Comparison of ENCODE assay signal across 21 cellular contexts in genomic region chr7:12054830-12055229, GRCh38.
DNase-seq lines count a peak whose midpoint lies in the region; ATAC-seq and TF ChIP-seq lines count a peak whose summit lies in the region.
"Had no signal": no experiment of that assay in that cellular context is flagged by ENCODE, and none has a peak within 500 bp of the region (broad histone marks: within the 10 kb centered on the region; RNA-seq: fewer than 3 reads in every experiment).

No MANE protein-coding gene starts in this region.

- intact Hi-C loops in PC-3 (cut with micrococcal nuclease), result no loop called here
- intact Hi-C loops in activated T-helper 2 cell treated with anti-CD3 and anti-CD28 coated beads, Interferon-gamma antibody, Interleukin-2, Interleukin-4, amounts not matched to agents 10 μg/mL and 5 μg/mL and 100 μg/mL, durations not matched to agents 14 hours and 24 hours and 36 hours (cut with micrococcal nuclease), result no loop called here

- no peak overlapping the region for H3K4me3 ChIP-seq in PC-3 (ENCODE audit: low read length)
- H3K4me3 ChIP-seq: A549, GM12878, GM23248 had no signal

- no peak overlapping the region for H3K9ac ChIP-seq in PC-3 (ENCODE audit: low read length)
- H3K9ac ChIP-seq: GM23248 had no signal

- H3K79me2 ChIP-seq in PC-3 (ENCODE audit: low read length), result no peaks in the 10 kb centered on the region

- no peak overlapping the region for H2AFZ ChIP-seq in PC-3 (ENCODE audit: low read length)
- H2AFZ ChIP-seq: GM23248 had no signal

- peaks cover 13% of the 10 kb centered on the region for H3K9me3 Mint-ChIP-seq in activated T-helper 2 cell treated with anti-CD3 and anti-CD28 coated beads, Interferon-gamma antibody, Interleukin-2, Interleukin-4, amounts not matched to agents 10 μg/mL and 5 μg/mL and 100 μg/mL, durations not matched to agents 14 hours and 24 hours and 36 hours

- H4K20me1 ChIP-seq in PC-3 (ENCODE audit: low read length), result no peaks in the 10 kb centered on the region

- no peak overlapping the region for H3K27ac Mint-ChIP-seq in activated T-helper 2 cell treated with anti-CD3 and anti-CD28 coated beads, Interferon-gamma antibody, Interleukin-2, Interleukin-4, amounts not matched to agents 10 μg/mL and 5 μg/mL and 100 μg/mL, durations not matched to agents 14 hours and 24 hours and 36 hours
- H3K27ac Mint-ChIP-seq: CD4-positive, alpha-beta memory T cell had no signal

- H3K4me1 Mint-ChIP-seq in activated T-helper 2 cell treated with anti-CD3 and anti-CD28 coated beads, Interferon-gamma antibody, Interleukin-2, Interleukin-4, amounts not matched to agents 10 μg/mL and 5 μg/mL and 100 μg/mL, durations not matched to agents 14 hours and 24 hours and 36 hours (ENCODE audit: low read depth), result no peaks in the 10 kb centered on the region
- H3K4me1 Mint-ChIP-seq: CD4-positive, alpha-beta memory T cell had no signal

- H3K9me2 ChIP-seq in PC-3 (replicated peaks; ENCODE audit: low read length), result no peaks in the 10 kb centered on the region

- H3K27ac ChIP-seq in PC-3 (ENCODE audit: low read length) (peak overlapping the region; percentile 31; the same call in 1 of the 2 replicates), epithelial cell of prostate (peak overlapping the region; percentile 55)
- H3K27ac ChIP-seq: GM23248 had no signal

- ATAC-seq in PC-3, result peak; percentile 59
- ATAC-seq: A549, GM12878, HCT116 had no signal

- CTCF ChIA-PET in PC-3 (lab: Charles Lee), result interaction anchor here (1.1 kb wide), 1 partner anchor 682 kb away, joined by 8 read pairs; no protein-coding TSS in a partner anchor

- no peak overlapping the region for H3K4me3 Mint-ChIP-seq in activated T-helper 2 cell treated with anti-CD3 and anti-CD28 coated beads, Interferon-gamma antibody, Interleukin-2, Interleukin-4, amounts not matched to agents 10 μg/mL and 5 μg/mL and 100 μg/mL, durations not matched to agents 14 hours and 24 hours and 36 hours (ENCODE audit: low read depth)
- H3K4me3 Mint-ChIP-seq: CD4-positive, alpha-beta memory T cell had no signal

- H3K9me3 ChIP-seq in PC-3 (ENCODE audit: low read length), result peaks cover 9% of the 10 kb centered on the region

- DNase-seq in HCEC 1CT, result peak; percentile 52
- peak; percentile 17 for DNase-seq in PC-3
- DNase-seq in epithelial cell of prostate (ENCODE audit: low read depth, low spot score), result no peak
- DNase-seq in dedifferentiated amniotic fluid mesenchymal stem cell (ENCODE audit: extremely low spot score), result no peak
- no peak for DNase-seq in activated T-helper 2 cell treated with anti-CD3 and anti-CD28 coated beads, Interferon-gamma antibody, Interleukin-2, Interleukin-4, amounts not matched to agents 10 μg/mL and 5 μg/mL and 100 μg/mL, durations not matched to agents 14 hours and 24 hours and 36 hours (ENCODE audit: low spot score)
- DNase-seq in AG20443 (ENCODE audit: low spot score), result no peak
- no peak for DNase-seq in DMS53 treated with DMSO at 0.1 percent for 48 hours (lab: John Stamatoyannopoulos, UW; ENCODE audit: unreplicated experiment)
- DNase-seq: 8988T; ACHN; C1 segment of cervical spinal cord; Calu3; CD4-positive, alpha-beta memory T cell; COR-L47; DMS53; DND-41; GDM1; GM23248; H7 had no signal

- BruUV-seq in PC-3 (replicated peaks; lab: Mats Ljungman, UMichigan), result no TSS peak

- H3K36me3 ChIP-seq in PC-3 (ENCODE audit: low read depth, low read length), result peaks cover 7% of the 10 kb centered on the region; the same call in 1 of the 2 replicates

- H3K27me3 Mint-ChIP-seq in activated T-helper 2 cell treated with anti-CD3 and anti-CD28 coated beads, Interferon-gamma antibody, Interleukin-2, Interleukin-4, amounts not matched to agents 10 μg/mL and 5 μg/mL and 100 μg/mL, durations not matched to agents 14 hours and 24 hours and 36 hours (ENCODE audit: low read depth), result no peaks in the 10 kb centered on the region

- TF ChIP-seq CTCF in PC-3 (conservative IDR thresholded peaks at IDR 0.05; ENCODE audit: low read depth, low read length), result no peak

- H3K4me2 ChIP-seq in PC-3 (ENCODE audit: low read length), result no peak overlapping the region
- H3K4me2 ChIP-seq: A549 had no signal

- H3F3A ChIP-seq in PC-3 (ENCODE audit: low read length, unreplicated experiment), result no peaks in the 10 kb centered on the region

- no peaks in the 10 kb centered on the region for H3K27me3 ChIP-seq in PC-3 (ENCODE audit: low read length)

- no peaks in the 10 kb centered on the region for H3K4me1 ChIP-seq in PC-3 (ENCODE audit: insufficient read depth, low read length)
- H3K4me1 ChIP-seq: A549 had no signal

- POLR2A ChIA-PET in PC-3 (lab: Charles Lee; ENCODE audit: unreplicated experiment), result no interaction called here

- no peaks in the 10 kb centered on the region for H3K36me3 Mint-ChIP-seq in activated T-helper 2 cell treated with anti-CD3 and anti-CD28 coated beads, Interferon-gamma antibody, Interleukin-2, Interleukin-4, amounts not matched to agents 10 μg/mL and 5 μg/mL and 100 μg/mL, durations not matched to agents 14 hours and 24 hours and 36 hours (ENCODE audit: low read depth)

Comparison
In these comparisons a context has a peak if more than half of its experiments do, and no peak if none do; other contexts are left out.
1. DNase-seq: peak in HCEC 1CT (single experiment) and PC-3 (single experiment); none in epithelial cell of prostate (single experiment), dedifferentiated amniotic fluid mesenchymal stem cell (single experiment), activated T-helper 2 cell treated with anti-CD3 and anti-CD28 coated beads, Interferon-gamma antibody, Interleukin-2, Interleukin-4, amounts not matched to agents 10 μg/mL and 5 μg/mL and 100 μg/mL, durations not matched to agents 14 hours and 24 hours and 36 hours (single experiment), AG20443 (single experiment) and DMS53 treated with DMSO at 0.1 percent for 48 hours (single experiment).